In the genomic region with DNA sequence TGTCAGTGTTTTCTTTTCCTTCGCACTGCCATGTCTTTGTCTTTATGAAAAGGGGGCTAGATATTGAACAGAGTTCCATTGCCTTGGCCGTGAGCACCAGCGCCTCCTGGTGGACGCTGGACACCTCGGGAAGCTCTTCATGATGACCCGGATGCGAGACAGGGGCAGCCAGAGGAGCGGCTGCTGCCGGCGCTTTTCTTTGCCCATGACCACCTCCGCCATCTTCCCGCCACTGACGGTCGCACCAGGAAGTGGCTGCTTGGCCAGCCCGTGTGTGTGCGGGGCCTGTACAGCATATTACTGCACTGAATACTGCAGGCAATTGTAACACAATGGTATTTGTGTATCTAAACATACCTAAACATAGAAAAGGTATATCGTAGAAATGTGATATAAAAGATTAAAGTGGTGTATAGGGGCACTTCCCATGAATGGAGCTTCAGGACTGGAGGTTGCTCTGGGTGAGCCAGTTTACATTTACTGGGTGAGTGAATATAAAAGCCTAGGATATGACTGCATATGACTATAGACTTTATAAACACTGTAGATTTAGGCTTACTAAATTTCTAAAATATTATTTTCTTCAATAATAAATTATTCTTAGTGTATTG, we compare ENCODE assay signal across 9 cellular contexts. TPM values are rescaled to one million over a fixed set of nuclear protein-coding genes. Genes with fewer than 3 reads are reported as not detected.
DNase-seq lines count a peak whose midpoint lies in the region; ATAC-seq, FAIRE-seq and TF ChIP-seq lines count a peak whose summit lies in the region.
"Had no signal": no experiment of that assay in that cellular context is flagged by ENCODE, and none has a peak within 500 bp of the region (broad histone marks: within the 10 kb centered on the region; RNA-seq: fewer than 3 reads in every experiment).

No MANE protein-coding gene starts in this region.

- no peaks in the 10 kb centered on the region for H3K4me1 ChIP-seq in upper lobe of right lung

- H3K4me3 ChIP-seq in GM12875 (ENCODE audit: low read depth, low read length): no peak overlapping the region
- no peak overlapping the region for H3K4me3 ChIP-seq in Jurkat, Clone E6-1 (ENCODE audit: low read length)
- no peak overlapping the region for H3K4me3 ChIP-seq in upper lobe of right lung
- H3K4me3 ChIP-seq: skin epidermis had no signal

- peak; percentile 61 for ATAC-seq in upper lobe of right lung

- FAIRE-seq in frontal cortex (lab: Jason Lieb, UNC): no peak

- H3K27ac ChIP-seq in 22Rv1 (no peak overlapping the region), upper lobe of right lung (no peak overlapping the region)
- H3K27ac ChIP-seq: skin epidermis had no signal

- H3K9me3 ChIP-seq in upper lobe of right lung: no peaks in the 10 kb centered on the region

- no peak for TF ChIP-seq POLR2A in erythroblast (IDR thresholded peaks at IDR 0.05; ENCODE audit: low read length)

- H3K36me3 ChIP-seq in upper lobe of right lung: no peaks in the 10 kb centered on the region

- H3K27me3 ChIP-seq in upper lobe of right lung: no peaks in the 10 kb centered on the region

- TF ChIP-seq CTCF in 22Rv1 (IDR thresholded peaks at IDR 0.05) (peak; percentile 83), GM12875 (IDR thresholded peaks at IDR 0.05; ENCODE audit: borderline replicate concordance, insufficient read depth, low read depth, low read length) (peak; percentile 70; the same call in 1 of the 2 replicates), upper lobe of right lung (IDR thresholded peaks at IDR 0.05) (peak; percentile 56)

- intact Hi-C loops in upper lobe of right lung (cut with DNase I): no loop called here

- peak; percentile 39 for DNase-seq in Jurkat, Clone E6-1 (ENCODE audit: low read depth, low spot score)
- peak; percentile 46 to 73 for DNase-seq in erythroblast (lab: John Stamatoyannopoulos, UW)
- DNase-seq in upper lobe of right lung: peak; percentile 76
- no peak for DNase-seq in SIG-M5 (lab: John Stamatoyannopoulos, UW)
- DNase-seq in frontal cortex (ENCODE audit: low spot score in 2 of 2): no peak
- no peak for DNase-seq in hippocampal formation (lab: John Stamatoyannopoulos, UW)

RNA-seq across cellular contexts. Expression of gene GRIA2, which starts 15.8 kb away (rescaled TPM):
- polyA plus RNA-seq in Jurkat, Clone E6-1 (2012; ENCODE audit: insufficient read depth, insufficient read length): not detected
- total RNA-seq in upper lobe of right lung (not detected), frontal cortex (339 TPM)

Comparison
In these comparisons a context has a peak if more than half of its experiments do, and no peak if none do; other contexts are left out.
1. DNase-seq: peak in Jurkat, Clone E6-1 (single experiment), erythroblast (2 of 2) and upper lobe of right lung (single experiment); none in SIG-M5 (single experiment), frontal cortex (0 of 2) and hippocampal formation (0 of 2).
2. RNA of gene GRIA2, which starts 15.8 kb away (total RNA-seq): 339 TPM in frontal cortex (single experiment); not detected in upper lobe of right lung (single experiment); every median in the first group is over 100 times any median in the second.
3. Peak in every context shown above with its lines, with median percentiles within 50 percentile points of each other: CTCF ChIP-seq.